Comparison of ENCODE assay signal across 10 cellular contexts in genomic region chr3:32500225-32500624, GRCh38. TPM values are rescaled to one million over a fixed set of nuclear protein-coding genes. Genes with fewer than 3 reads are reported as not detected.
DNase-seq lines count a peak whose midpoint lies in the region; ATAC-seq, FAIRE-seq and TF ChIP-seq lines count a peak whose summit lies in the region.
"Had no signal": no experiment of that assay in that cellular context is flagged by ENCODE, and none has a peak within 500 bp of the region (broad histone marks: within the 10 kb centered on the region; RNA-seq: fewer than 3 reads in every experiment).

No MANE protein-coding gene starts in this region.

- FAIRE-seq in K562 (lab: Jason Lieb, UNC) = no peak

- H4K20me1 ChIP-seq in Karpas-422 (ENCODE audit: insufficient read depth, low read depth, low read length) = no peaks in the 10 kb centered on the region
- peaks cover 6% of the 10 kb centered on the region for H4K20me1 ChIP-seq in K562 (replicated peaks; ENCODE audit: control insufficient read depth, insufficient read depth, low read length)

- POLR2A ChIA-PET in Caco-2 (lab: Charles Lee) = interaction anchor here (0.6 kb wide), 1 partner anchor 347 kb away, joined by 3 read pairs; no protein-coding TSS in a partner anchor
- POLR2A ChIA-PET in K562 (lab: Yijun Ruan, JAX) = interaction anchor here (0.6 kb wide), 1 partner anchor 34 kb away, joined by 3 read pairs; no protein-coding TSS in a partner anchor

- H3K79me2 ChIP-seq in Karpas-422 (ENCODE audit: low read length) (peaks cover 72% of the 10 kb centered on the region), K562 (ENCODE audit: control insufficient read depth, insufficient read depth, low read length) (peaks cover 54% of the 10 kb centered on the region)

- peaks cover 15% of the 10 kb centered on the region for H3K4me1 Mint-ChIP-seq in Caco-2 (ENCODE audit: low read depth, unreplicated experiment)
- H3K4me1 Mint-ChIP-seq in natural killer cell treated with Interleukin-12 subunit alpha and Interleukin-12 subunit beta and Interleukin-15 and Interleukin-18, amount 100 ng/mL, for 72 hours (ENCODE audit: low read depth in 2 of 2) = peaks cover 24 to 47% of the 10 kb centered on the region in 2 donors

- no peaks in the 10 kb centered on the region for H3K9me3 Mint-ChIP-seq in Caco-2 (ENCODE audit: unreplicated experiment)
- no peaks in the 10 kb centered on the region for H3K9me3 Mint-ChIP-seq in natural killer cell treated with Interleukin-12 subunit alpha and Interleukin-12 subunit beta and Interleukin-15 and Interleukin-18, amount 100 ng/mL, for 72 hours

- ATAC-seq in K562 = no peak
- no peak for ATAC-seq in natural killer cell treated with Interleukin-12 subunit alpha and Interleukin-12 subunit beta and Interleukin-15 and Interleukin-18, amount 100 ng/mL, for 72 hours

- TF ChIP-seq CTCF in Caco-2 (IDR thresholded peaks at IDR 0.05; ENCODE audit: insufficient read depth in 1 of 2, low read depth in 1 of 2, low read length in 1 of 2, severe bottlenecking in 1 of 2, unreplicated experiment in 1 of 2) (no peak), K562 (IDR thresholded peaks at IDR 0.05 in 2 of 3, conservative IDR thresholded peaks at IDR 0.05 in 1 of 3; ENCODE audit: insufficient read depth in 2 of 3, low read depth in 1 of 3, low read length in 3 of 3) (no peak)

- H2AFZ ChIP-seq in Karpas-422 (ENCODE audit: low read length) (no peak overlapping the region), K562 (ENCODE audit: low read depth, low read length) (no peak overlapping the region)

- intact Hi-C loops in Caco-2 (cut with micrococcal nuclease; ENCODE audit: unreplicated experiment) (no loop called here), K562 (cut with micrococcal nuclease) (no loop called here)

- H3K9me3 ChIP-seq in Caco-2 (no peaks in the 10 kb centered on the region), Karpas-422 (ENCODE audit: low read length) (no peaks in the 10 kb centered on the region), K562 (replicated peaks; ENCODE audit: control insufficient read depth, insufficient read depth, low read depth, low read length) (no peaks in the 10 kb centered on the region)
- H3K9me3 ChIP-seq: esophagus muscularis mucosa had no signal

- BruUV-seq in Caco-2 (replicated peaks; lab: Mats Ljungman, UMichigan) (no TSS peak), K562 (replicated peaks; lab: Mats Ljungman, UMichigan) (no TSS peak)

- no peak for DNase-seq in Caco-2
- no peak for DNase-seq in Karpas-422
- DNase-seq in K562 (ENCODE audit: extremely low read depth in 1 of 4, low spot score in 3 of 4) = no peak
- DNase-seq in natural killer cell treated with Interleukin-12 subunit alpha and Interleukin-12 subunit beta and Interleukin-15 and Interleukin-18, amount 100 ng/mL, for 72 hours (ENCODE audit: low spot score) = no peak
- no peak for DNase-seq in effector CD8-positive, alpha-beta T cell (lab: John Stamatoyannopoulos, UW)
- no peak for DNase-seq in ureter (ENCODE audit: low spot score)
- DNase-seq in GM03348 (ENCODE audit: low spot score) = no peak
- DNase-seq: caudate nucleus, NCI-H2227 treated with DMSO at 0.1 percent for 48 hours had no signal

- H3K27me3 Mint-ChIP-seq in Caco-2 (ENCODE audit: insufficient read depth, unreplicated experiment) = no peaks in the 10 kb centered on the region
- H3K27me3 Mint-ChIP-seq in natural killer cell treated with Interleukin-12 subunit alpha and Interleukin-12 subunit beta and Interleukin-15 and Interleukin-18, amount 100 ng/mL, for 72 hours = no peaks in the 10 kb centered on the region

- no peak for TF ChIP-seq EP300 in K562 (IDR thresholded peaks at IDR 0.05; ENCODE audit: low read length)

- no peaks in the 10 kb centered on the region for H3K27me3 ChIP-seq in Caco-2 (replicated peaks; ENCODE audit: control insufficient read depth, insufficient read depth, low read length)
- H3K27me3 ChIP-seq in Karpas-422 (ENCODE audit: low read length) = no peaks in the 10 kb centered on the region
- H3K27me3 ChIP-seq in K562 (ENCODE audit: control insufficient read depth in 2 of 2, insufficient read depth in 2 of 2, low read length in 2 of 2) = no peaks in the 10 kb centered on the region
- H3K27me3 ChIP-seq: esophagus muscularis mucosa had no signal

- H3K4me2 ChIP-seq in Karpas-422 (ENCODE audit: low read depth, low read length, poor library complexity, severe bottlenecking) (peak overlapping the region; percentile 96), K562 (ENCODE audit: insufficient read depth, low read length) (no peak overlapping the region; the same call in 1 of the 2 replicates)

- in situ Hi-C loops in K562 (cut with MboI) = no loop called here

- peaks cover 9% of the 10 kb centered on the region for H3K36me3 Mint-ChIP-seq in Caco-2 (ENCODE audit: insufficient read depth, unreplicated experiment)
- H3K36me3 Mint-ChIP-seq in natural killer cell treated with Interleukin-12 subunit alpha and Interleukin-12 subunit beta and Interleukin-15 and Interleukin-18, amount 100 ng/mL, for 72 hours = peaks cover 12% of the 10 kb centered on the region

- H3K27ac ChIP-seq in Karpas-422 (ENCODE audit: low read length) (peak overlapping the region; percentile 76), K562 (ENCODE audit: extremely low read depth, low read depth, low read length) (no peak overlapping the region)

- H3K9ac ChIP-seq in Karpas-422 (ENCODE audit: low read length) = peak overlapping the region; percentile 94
- 0 out of 4 replicates have a peak overlapping the region, but pooled peaks of 1 of the 2 experiments have one; percentile 1 for H3K9ac ChIP-seq in K562 (ENCODE audit: insufficient read depth in 1 of 2, low read depth in 2 of 2, low read length in 2 of 2)

- H3K9me2 ChIP-seq in Karpas-422 (replicated peaks; ENCODE audit: insufficient read depth, low read length) = no peaks in the 10 kb centered on the region

- TF ChIP-seq POLR2A in K562 (conservative IDR thresholded peaks at IDR 0.05) = no peak

- peak overlapping the region; percentile 98 for H3K4me3 Mint-ChIP-seq in Caco-2 (ENCODE audit: unreplicated experiment)
- peak overlapping the region; percentile 92 for H3K4me3 Mint-ChIP-seq in natural killer cell treated with Interleukin-12 subunit alpha and Interleukin-12 subunit beta and Interleukin-15 and Interleukin-18, amount 100 ng/mL, for 72 hours

- WGBS in K562 (ENCODE audit: insufficient coverage, low coverage, missing lambda C conversion rate) = 8% methylated on average over 2 of the region's 2 CpGs

- H3K36me3 ChIP-seq in Caco-2 (ENCODE audit: control insufficient read depth, insufficient read depth, low read length) = no peaks in the 10 kb centered on the region
- 0 out of 2 replicates have a peak, but pooled peaks cover 3% of the 10 kb centered on the region for H3K36me3 ChIP-seq in Karpas-422 (ENCODE audit: insufficient read depth, low read length)
- H3K36me3 ChIP-seq in K562 (ENCODE audit: control insufficient read depth, insufficient read depth, low read length) = peaks cover 3% of the 10 kb centered on the region
- H3K36me3 ChIP-seq: esophagus muscularis mucosa had no signal

- no peak overlapping the region for H3K27ac Mint-ChIP-seq in Caco-2 (ENCODE audit: unreplicated experiment)
- peak overlapping the region; percentile 87 to 91 for H3K27ac Mint-ChIP-seq in natural killer cell treated with Interleukin-12 subunit alpha and Interleukin-12 subunit beta and Interleukin-15 and Interleukin-18, amount 100 ng/mL, for 72 hours

- peaks cover 40% of the 10 kb centered on the region for H3K4me1 ChIP-seq in Caco-2
- H3K4me1 ChIP-seq in Karpas-422 (ENCODE audit: low read length) = peaks cover 53% of the 10 kb centered on the region
- peaks cover 19 to 29% of the 10 kb centered on the region in 2 experiments; a peak in 4 of 5 replicates for H3K4me1 ChIP-seq in K562 (replicated peaks in 1 of 2; ENCODE audit: control insufficient read depth in 2 of 2, insufficient read depth in 2 of 2, low read length in 2 of 2)

- no peak for TF ChIP-seq RAD21 in K562 (CRISPR knock-in tag; conservative IDR thresholded peaks at IDR 0.05 in 1 of 2, IDR thresholded peaks at IDR 0.05 in 1 of 2)

- H3K4me3 ChIP-seq in Caco-2 (ENCODE audit: low read depth, low read length) (no peak overlapping the region), Karpas-422 (ENCODE audit: low read length) (peak overlapping the region; percentile 87), K562 (no peak overlapping the region; the same call in 1 of the 2 replicates)

- no peaks in the 10 kb centered on the region for H3K9me1 ChIP-seq in K562 (ENCODE audit: control insufficient read depth, insufficient read depth, low read length)

- CTCF ChIA-PET in Caco-2 (lab: Charles Lee) = no interaction called here
- CTCF ChIA-PET in K562 (lab: Yijun Ruan, JAX; ENCODE audit: low intra/inter-chr PET ratio) = no interaction called here

TF ChIP-seq in K562, 482 proteins besides CTCF, POLR2A, EP300 and RAD21:
- TF ChIP-seq GATAD2B (IDR thresholded peaks at IDR 0.05; ENCODE audit: borderline replicate concordance) = 0 out of 2 replicates have a peak, but pooled peaks have one; percentile 0
- no peak for TF ChIP-seq HNRNPK (IDR thresholded peaks at IDR 0.05; ENCODE audit: low read depth, low read length, poor library complexity, severe bottlenecking)
- peak; percentile 18; the same call in 1 of the 2 replicates for TF ChIP-seq ARID1B (IDR thresholded peaks at IDR 0.05)
TF ChIP-seq in K562: peak in this region for 2.

RNA-seq across cellular contexts. Expression of gene CMTM6, which starts 2.4 kb away (rescaled TPM):
- total RNA-seq in Caco-2 (2022) = 39.7 and 41.8 TPM in 2 replicates
- total RNA-seq in Karpas-422 (2014; rRNA removed; shearing (Covaris generic); ENCODE audit: low replicate concordance) = 73.4 and 171 TPM in 2 replicates
- 12.5 and 35.1 TPM in 2 replicates for total RNA-seq in K562 (2011; cell fraction: chromatin; rRNA removed; ENCODE audit: low replicate concordance)
- total RNA-seq in K562 (2011; cell fraction: nucleolus; rRNA removed) = 11.8 and 13.0 TPM in 2 replicates
- 29.2 and 59.8 TPM in 2 replicates for total RNA-seq in K562 (2011; cell fraction: nucleoplasm; rRNA removed)
- 13.1 and 14.9 TPM in 2 replicates for total RNA-seq in K562 (2014; rRNA removed)
- 30.2 and 36.6 TPM in 2 replicates for total RNA-seq in K562 (2014; rRNA removed; fragmentation: Illumina TruSeq; extraction: Trizol)
- 35.5 and 39.7 TPM in 2 replicates for total RNA-seq in K562 (2015; rRNA removed; fragmentation: Illumina TruSeq; extraction: Trizol)
- 19.5 TPM in 2 replicates for total RNA-seq in K562 (2021)
- polyA plus RNA-seq in K562 (2011; rRNA removed) = 19.0 and 27.8 TPM in 2 replicates
- 5.3 and 11.6 TPM in 2 replicates for polyA plus RNA-seq in K562 (2011; cell fraction: cytosol; rRNA removed)
- polyA plus RNA-seq in K562 (2011; cell fraction: nucleus; rRNA removed) = 5.5 and 9.9 TPM in 2 replicates
- polyA plus RNA-seq in K562 (2012) = 18.1 and 19.3 TPM in 2 replicates
- 18.9 and 21.3 TPM in 2 replicates for polyA plus RNA-seq in K562 (2014; fragmentation: Illumina TruSeq; extraction: Trizol)
- 1 to 10 TPM; 8.9 to 9.2 TPM for polyA plus RNA-seq in K562 (2014; fragmentation: Nextera tagmentation; extraction: Ambion mirVana)
- polyA plus RNA-seq in K562 (2014; rRNA removed) = 19.5 and 21.8 TPM in 2 replicates
- 20.5 and 22.6 TPM in 2 replicates for polyA minus RNA-seq in K562 (2011; rRNA and poly(A)+ RNA removed)
- 5.8 and 9.8 TPM in 2 replicates for polyA minus RNA-seq in K562 (2011; cell fraction: cytosol; rRNA and poly(A)+ RNA removed)
- 4.2 and 7.9 TPM in 2 replicates for polyA minus RNA-seq in K562 (2011; cell fraction: nucleus; rRNA and poly(A)+ RNA removed)
- 10 to 100 TPM; 48.6 to 83.0 TPM for total RNA-seq in natural killer cell treated with Interleukin-12 subunit alpha and Interleukin-12 subunit beta and Interleukin-15 and Interleukin-18, amount 100 ng/mL, for 72 hours
- total RNA-seq in ureter = 72.5 TPM
